Comparison of ENCODE assay signal across 14 cellular contexts in the genomic region with DNA sequence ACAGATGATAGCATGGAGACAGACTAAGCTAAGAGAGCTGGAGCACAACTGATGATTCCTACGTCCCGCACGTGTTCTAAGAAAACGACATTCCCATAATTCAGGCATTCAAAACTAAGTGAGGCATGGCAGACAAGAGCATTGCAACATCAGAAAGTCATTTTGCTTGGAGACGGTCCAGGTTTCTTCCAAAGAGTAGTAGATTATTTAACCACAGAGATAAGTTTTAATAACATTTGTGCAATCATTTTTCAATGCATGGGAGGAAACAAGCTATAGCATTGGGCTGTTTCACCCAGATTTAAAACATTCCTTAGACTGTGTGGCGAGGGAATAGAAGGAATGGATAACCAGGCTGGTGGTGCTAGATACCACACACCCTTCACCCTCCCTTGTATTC.
DNase-seq lines count a peak whose midpoint lies in the region; ATAC-seq, FAIRE-seq and TF ChIP-seq lines count a peak whose summit lies in the region.
"Had no signal": no experiment of that assay in that cellular context is flagged by ENCODE, and none has a peak within 500 bp of the region (broad histone marks: within the 10 kb centered on the region; RNA-seq: fewer than 3 reads in every experiment).

No MANE protein-coding gene starts in this region.

- no peak for FAIRE-seq in bronchial epithelial cell (lab: Jason Lieb, UNC)

- no peaks in the 10 kb centered on the region for H3K36me3 ChIP-seq in HEK293 (ENCODE audit: control insufficient read depth in 2 of 2, insufficient read depth in 1 of 2, low read length in 2 of 2)
- no peaks in the 10 kb centered on the region for H3K36me3 ChIP-seq in bronchial epithelial cell (ENCODE audit: control insufficient read depth, insufficient read depth, low read length)

- H3K4me1 ChIP-seq in HEK293 (ENCODE audit: control insufficient read depth, insufficient read depth, low read length) = no peaks in the 10 kb centered on the region

- H3K27ac ChIP-seq in AG04450 (ENCODE audit: low read depth, low read length) (no peak overlapping the region), HEK293 (ENCODE audit: extremely low read depth, low read depth, low read length) (no peak overlapping the region)
- H3K27ac ChIP-seq: C4-2B had no signal

- no peaks in the 10 kb centered on the region for H3K9me3 ChIP-seq in AG04450 (ENCODE audit: control insufficient read depth, insufficient read depth, low read length)
- H3K9me3 ChIP-seq in HEK293 (ENCODE audit: control insufficient read depth, insufficient read depth, low read depth, low read length) = no peaks in the 10 kb centered on the region

- TF ChIP-seq CTCF in AG04450 (IDR thresholded peaks at IDR 0.05; ENCODE audit: low read depth, low read length) (no peak), HEK293 (tag by site-specific recombination; IDR thresholded peaks at IDR 0.05) (no peak), bronchial epithelial cell (IDR thresholded peaks at IDR 0.05; ENCODE audit: insufficient read depth, low read length, severe bottlenecking) (no peak), GM10248 (IDR thresholded peaks at IDR 0.05; ENCODE audit: control extremely low read depth, extremely low read depth, low read depth, missing control alignments) (no peak)

- H3K27me3 ChIP-seq in AG04450 (ENCODE audit: control insufficient read depth, insufficient read depth, low read length) (no peaks in the 10 kb centered on the region), bronchial epithelial cell (ENCODE audit: control insufficient read depth, insufficient read depth, low read length) (peaks cover 1% of the 10 kb centered on the region)

- CTCF ChIA-PET in AG04450 (lab: Charles Lee) = interaction anchor here (0.7 to 1.4 kb wide), 3 partner anchors 15 to 133 kb away, joined by 3 read pairs; no protein-coding TSS in a partner anchor
- CTCF ChIA-PET in HEK293 (lab: Yijun Ruan, JAX) = interaction anchor here (0.6 to 2.8 kb wide), 5 partner anchors 25 to 436 kb away, joined by 3 to 26 read pairs (median 3); no protein-coding TSS in a partner anchor
- CTCF ChIA-PET in GM10248 (lab: Yijun Ruan, JAX) = no interaction called here

- POLR2A ChIA-PET in AG04450 (lab: Yijun Ruan, JAX) (interaction anchor here (0.8 kb wide), 1 partner anchor 117 kb away, joined by 7 read pairs; the partner anchor contains the start of gene APBA1), HEK293 (lab: Yijun Ruan, JAX) (no interaction called here), GM10248 (lab: Yijun Ruan, JAX) (no interaction called here)

- no peak for ATAC-seq in HG02840 (IDR thresholded peaks at IDR 0.05; ENCODE audit: low FRiP score, unreplicated experiment)

- DNase-seq in AG04450 (ENCODE audit: low read depth, low spot score) (peak; percentile 33), bronchial epithelial cell (ENCODE audit: low read depth) (peak; percentile 52), left kidney (ENCODE audit: low read depth, low spot score) (peak; percentile 15), NCI-H1092 (lab: John Stamatoyannopoulos, UW) (no peak), T-helper 1 cell (no peak), GM10248 (ENCODE audit: extremely low spot score) (no peak)
- DNase-seq: activated T-cell treated with anti-CD3 and anti-CD28 coated beads for 4 hours; effector CD8-positive, alpha-beta T cell; GF-D8; hippocampal formation; NCI-H1694 treated with DMSO at 0.1 percent for 48 hours had no signal

- H3K4me3 ChIP-seq in AG04450 (ENCODE audit: low read depth, low read length) (no peak overlapping the region), HEK293 (ENCODE audit: low read depth, low read length) (no peak overlapping the region), bronchial epithelial cell (ENCODE audit: low read depth, low read length) (no peak overlapping the region)

TF ChIP-seq in HEK293, 187 proteins besides CTCF, POLR2A, EP300 and RAD21:
- peak; percentile 75 for TF ChIP-seq ZBTB17 (tag by site-specific recombination; IDR thresholded peaks at IDR 0.05)
- TF ChIP-seq ZNF660 (tag by site-specific recombination; IDR thresholded peaks at IDR 0.05) = no peak
- no peak for TF ChIP-seq ZNF433 (tag by site-specific recombination; IDR thresholded peaks at IDR 0.05; ENCODE audit: low read depth)
- 0 out of 2 replicates have a peak, but pooled peaks have one; percentile 29 for TF ChIP-seq YY2 (tag by site-specific recombination; IDR thresholded peaks at IDR 0.05)
- TF ChIP-seq TCF7L2 (IDR thresholded peaks at IDR 0.05; ENCODE audit: borderline replicate concordance, low read depth, low read length) = no peak
- no peak for TF ChIP-seq ZNF549 (tag by site-specific recombination; IDR thresholded peaks at IDR 0.05)
- TF ChIP-seq PRDM6 (tag by site-specific recombination; IDR thresholded peaks at IDR 0.05) = 0 out of 2 replicates have a peak, but pooled peaks have one; percentile 23
- TF ChIP-seq, protein P1, sequence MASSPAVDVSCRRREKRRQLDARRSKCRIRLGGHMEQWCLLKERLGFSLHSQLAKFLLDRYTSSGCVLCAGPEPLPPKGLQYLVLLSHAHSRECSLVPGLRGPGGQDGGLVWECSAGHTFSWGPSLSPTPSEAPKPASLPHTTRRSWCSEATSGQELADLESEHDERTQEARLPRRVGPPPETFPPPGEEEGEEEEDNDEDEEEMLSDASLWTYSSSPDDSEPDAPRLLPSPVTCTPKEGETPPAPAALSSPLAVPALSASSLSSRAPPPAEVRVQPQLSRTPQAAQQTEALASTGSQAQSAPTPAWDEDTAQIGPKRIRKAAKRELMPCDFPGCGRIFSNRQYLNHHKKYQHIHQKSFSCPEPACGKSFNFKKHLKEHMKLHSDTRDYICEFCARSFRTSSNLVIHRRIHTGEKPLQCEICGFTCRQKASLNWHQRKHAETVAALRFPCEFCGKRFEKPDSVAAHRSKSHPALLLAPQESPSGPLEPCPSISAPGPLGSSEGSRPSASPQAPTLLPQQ (tag by site-specific recombination; IDR thresholded peaks at IDR 0.05) = peak; percentile 22; the same call in 1 of the 2 replicates
- TF ChIP-seq ZNF664 (tag by site-specific recombination; IDR thresholded peaks at IDR 0.05) = peak; percentile 75

Comparison
In these comparisons a context has a peak if more than half of its experiments do, and no peak if none do; other contexts are left out.
1. DNase-seq: peak in AG04450 (single experiment), bronchial epithelial cell (single experiment) and left kidney (single experiment); none in NCI-H1092 (single experiment), T-helper 1 cell (0 of 5) and GM10248 (single experiment).